In genomic region chr7:70919491-70920073, GRCh38 we compare ENCODE assay signal across 22 cellular contexts.
"Had no signal": no experiment of that assay in that cellular context is flagged by ENCODE, and none has a peak within 500 bp of the region (broad histone marks: within the 10 kb centered on the region; RNA-seq: fewer than 3 reads in every experiment).

No MANE protein-coding gene starts in this region.

- DNase-seq: activated CD4-positive, alpha-beta T cell treated with anti-CD3 and anti-CD28 coated beads for 1 hour; activated CD4-positive, alpha-beta T cell treated with anti-CD3 and anti-CD28 coated beads, Interleukin-2, amount 50 U/mL, for 1 hour; activated CD8-positive, alpha-beta T cell treated with anti-CD3 and anti-CD28 coated beads, Interleukin-2, amount 10 ng/mL, durations not matched to agents 7 days and 5 days; activated gamma-delta T cell treated with Interleukin-2 at 50 U/mL for 16 hours; brain microvascular endothelial cell; caudate nucleus; effector memory CD4-positive, alpha-beta T cell; foreskin melanocyte; hippocampal formation; naive thymus-derived CD8-positive, alpha-beta T cell; spleen; stimulated activated CD4-positive, alpha-beta T cell treated with anti-CD3 and anti-CD28 coated beads, Interleukin-4, amount 100 ng/mL, for 1 hour; stimulated activated naive CD4-positive, alpha-beta T cell; upper lobe of left lung; WERI-Rb-1 had no signal

- H3K27ac Mint-ChIP-seq: activated CD8-positive, alpha-beta T cell treated with anti-CD3 and anti-CD28 coated beads, Interleukin-2, amount 10 ng/mL, durations not matched to agents 7 days and 5 days; activated naive CD4-positive, alpha-beta T cell treated with anti-CD3 and anti-CD28 coated beads, Interleukin-2, amount 50 U/mL, for 72 hours; activated T-helper 1 cell treated with anti-CD3 and anti-CD28 coated beads, Interleukin-12 subunit alpha, Interleukin-12 subunit beta, Interleukin-2, Interleukin-4 antibody, amounts not matched to agents 30 ng/mL and 10 ng/mL and 1 ng/mL, durations not matched to agents 14 hours and 24 hours and 36 hours; mesothelial cell of epicardium had no signal

- H3K4me3 ChIP-seq: ascending aorta, prostate gland, spleen, thoracic aorta, upper lobe of left lung had no signal

- H3K9me3 ChIP-seq: ascending aorta, prostate gland, thoracic aorta, upper lobe of left lung had no signal

- H3K4me1 Mint-ChIP-seq: mesothelial cell of epicardium; naive thymus-derived CD8-positive, alpha-beta T cell had no signal

- H3K4me3 Mint-ChIP-seq: activated CD8-positive, alpha-beta T cell treated with anti-CD3 and anti-CD28 coated beads, Interleukin-2, amount 10 ng/mL, durations not matched to agents 7 days and 5 days; activated T-helper 1 cell treated with anti-CD3 and anti-CD28 coated beads, Interleukin-12 subunit alpha, Interleukin-12 subunit beta, Interleukin-2, Interleukin-4 antibody, amounts not matched to agents 30 ng/mL and 10 ng/mL and 1 ng/mL, durations not matched to agents 14 hours and 24 hours and 36 hours; mesothelial cell of epicardium; naive thymus-derived CD8-positive, alpha-beta T cell had no signal

- H3K36me3 Mint-ChIP-seq: activated naive CD4-positive, alpha-beta T cell treated with anti-CD3 and anti-CD28 coated beads, Interleukin-2, amount 50 U/mL, for 72 hours; mesothelial cell of epicardium; naive thymus-derived CD8-positive, alpha-beta T cell had no signal

- ATAC-seq: activated CD8-positive, alpha-beta T cell treated with anti-CD3 and anti-CD28 coated beads, Interleukin-2, amount 10 ng/mL, durations not matched to agents 7 days and 5 days; activated naive CD4-positive, alpha-beta T cell treated with anti-CD3 and anti-CD28 coated beads, Interleukin-2, amount 50 U/mL, for 72 hours; esophagus mucosa; naive thymus-derived CD8-positive, alpha-beta T cell had no signal

- H3K36me3 ChIP-seq: ascending aorta, brain microvascular endothelial cell, prostate gland, spleen, thoracic aorta, upper lobe of left lung, WERI-Rb-1 had no signal

- H3K27me3 ChIP-seq: ascending aorta, brain microvascular endothelial cell, spleen, upper lobe of left lung had no signal

- H3K9me3 Mint-ChIP-seq: mesothelial cell of epicardium had no signal

- H3K4me1 ChIP-seq: ascending aorta, prostate gland, upper lobe of left lung had no signal

- H3K27ac ChIP-seq: ascending aorta, brain microvascular endothelial cell, prostate gland, spleen, thoracic aorta, upper lobe of left lung, WERI-Rb-1 had no signal
